Comparison of ENCODE assay signal across 26 cellular contexts in the genomic region with DNA sequence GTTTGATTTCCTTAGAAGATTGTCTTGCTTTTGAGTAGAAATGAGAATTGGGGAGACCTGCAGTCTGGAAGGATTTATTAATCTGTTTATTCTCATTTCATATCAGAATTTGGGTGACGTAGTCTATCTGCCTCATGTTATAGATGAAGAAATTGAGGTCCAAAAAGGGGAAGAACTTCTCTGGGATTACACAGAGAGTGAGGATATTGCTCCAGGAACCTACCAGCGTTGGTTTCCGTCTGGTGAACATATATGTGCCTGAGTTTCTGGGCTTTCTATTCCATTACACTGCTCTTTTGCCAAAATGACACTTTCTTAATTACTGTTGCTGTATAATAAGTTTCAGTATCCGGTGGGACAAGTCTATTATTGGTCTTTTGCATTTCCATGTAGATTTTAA.
"Had no signal": no experiment of that assay in that cellular context is flagged by ENCODE, and none has a peak within 500 bp of the region (broad histone marks: within the 10 kb centered on the region; RNA-seq: fewer than 3 reads in every experiment).

No MANE protein-coding gene starts in this region.

- H3K4me3 ChIP-seq: ascending aorta, coronary artery, esophagus muscularis mucosa, gastrocnemius medialis, heart left ventricle had no signal

- H3K4me1 ChIP-seq: ascending aorta, gastrocnemius medialis had no signal

- DNase-seq: activated CD4-positive, alpha-beta memory T cell treated with anti-CD3 and anti-CD28 coated beads for 36 hours; activated CD4-positive, alpha-beta T cell treated with anti-CD3 and anti-CD28 coated beads for 36 hours; activated CD4-positive, alpha-beta T cell treated with anti-CD3 and anti-CD28 coated beads, Interleukin-2, amount 10 ng/mL, durations not matched to agents 24 days and 14 days; activated CD4-positive, CD25-positive, alpha-beta regulatory T cell; activated CD4-positive, CD25-positive, alpha-beta regulatory T cell treated with anti-CD3 and anti-CD28 coated beads, Interleukin-2, amount 50 U/mL, for 72 hours; activated CD8-positive, alpha-beta memory T cell treated with anti-CD3 and anti-CD28 coated beads, Interleukin-2, amount 10 ng/mL, durations not matched to agents 7 days and 5 days; activated CD8-positive, alpha-beta memory T cell treated with anti-CD3 and anti-CD28 coated beads, Interleukin-2, amount 50 U/mL, for 4 hours; activated CD8-positive, alpha-beta T cell treated with anti-CD3 and anti-CD28 coated beads, Interleukin-2, amount 10 ng/mL, durations not matched to agents 7 days and 5 days; activated gamma-delta T cell; activated naive CD4-positive, alpha-beta T cell; activated naive CD4-positive, alpha-beta T cell treated with anti-CD3 and anti-CD28 coated beads, Interleukin-2, amount 10 ng/mL, durations not matched to agents 7 days and 5 days; activated naive CD8-positive, alpha-beta T cell treated with anti-CD3 and anti-CD28 coated beads, Interleukin-2, amount 10 ng/mL, durations not matched to agents 7 days and 5 days; activated T-cell treated with anti-CD3 and anti-CD28 coated beads, Interleukin-2, amount 50 U/mL, for 1 hour; activated T-cell treated with anti-CD3 and anti-CD28 coated beads, Interleukin-2, amount 50 U/mL, for 72 hours; effector CD4-positive, alpha-beta T cell; effector memory CD8-positive, alpha-beta T cell; erythroblast; foreskin keratinocyte; gastrocnemius medialis; glutamatergic neuron; heart left ventricle; T-helper 2 cell had no signal

- H3K9me3 ChIP-seq: ascending aorta, esophagus muscularis mucosa, gastrocnemius medialis, heart left ventricle had no signal

- H3K27ac ChIP-seq: ascending aorta, coronary artery, esophagus muscularis mucosa, foreskin keratinocyte, gastrocnemius medialis, heart left ventricle had no signal

- H3K36me3 ChIP-seq: esophagus muscularis mucosa, gastrocnemius medialis had no signal

- ATAC-seq: activated CD4-positive, alpha-beta T cell treated with anti-CD3 and anti-CD28 coated beads for 36 hours; activated CD8-positive, alpha-beta memory T cell treated with anti-CD3 and anti-CD28 coated beads, Interleukin-2, amount 10 ng/mL, durations not matched to agents 7 days and 5 days; activated CD8-positive, alpha-beta T cell treated with anti-CD3 and anti-CD28 coated beads, Interleukin-2, amount 10 ng/mL, durations not matched to agents 7 days and 5 days; activated naive CD4-positive, alpha-beta T cell treated with anti-CD3 and anti-CD28 coated beads, Interleukin-2, amount 50 U/mL, for 72 hours; activated T-cell treated with anti-CD3 and anti-CD28 coated beads, Interleukin-2, amount 50 U/mL, for 72 hours; effector memory CD8-positive, alpha-beta T cell; foreskin keratinocyte; gastrocnemius medialis; heart left ventricle had no signal

- H3K27me3 ChIP-seq: ascending aorta, esophagus muscularis mucosa, foreskin keratinocyte, gastrocnemius medialis, heart left ventricle had no signal
